In the genomic region with DNA sequence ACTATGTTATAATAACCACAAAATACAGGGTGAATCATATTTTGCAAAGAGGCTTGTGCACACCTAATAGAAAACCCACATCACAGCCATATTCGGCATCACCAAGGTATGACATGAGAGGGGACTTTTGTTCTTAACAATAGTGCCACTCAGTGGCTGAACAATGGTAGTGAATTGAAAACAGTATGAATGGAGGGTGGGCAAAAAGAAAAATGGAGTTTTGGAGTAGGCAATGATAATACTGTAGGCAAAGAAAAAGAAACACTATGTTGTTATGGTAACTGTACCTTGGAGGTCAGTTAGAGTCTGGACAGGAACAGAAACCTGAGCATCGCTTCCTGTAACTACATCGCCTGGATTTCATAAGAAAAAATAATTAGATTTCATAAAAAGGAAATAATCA, we compare ENCODE assay signal across 8 cellular contexts.
A peak's percentile ranks its signal among the peaks of the same experiment; 100 is the strongest.
DNase-seq lines count a peak whose midpoint lies in the region; ATAC-seq and TF ChIP-seq lines count a peak whose summit lies in the region.

No MANE protein-coding gene starts in this region.

- H3K9me3 Mint-ChIP-seq in Caco-2 (ENCODE audit: unreplicated experiment) = no peaks in the 10 kb centered on the region
- no peaks in the 10 kb centered on the region for H3K9me3 Mint-ChIP-seq in activated CD4-positive, alpha-beta T cell treated with anti-CD3 and anti-CD28 coated beads for 36 hours (ENCODE audit: low read depth)
- no peaks in the 10 kb centered on the region for H3K9me3 Mint-ChIP-seq in natural killer cell treated with Interleukin-12 subunit alpha and Interleukin-12 subunit beta and Interleukin-15 and Interleukin-18, amount 100 ng/mL, for 72 hours

- H3K4me3 ChIP-seq in Caco-2 (ENCODE audit: low read depth, low read length) = no peak overlapping the region
- H3K4me3 ChIP-seq in esophagus muscularis mucosa = no peak overlapping the region

- H3K27ac ChIP-seq in esophagus muscularis mucosa (replicated peaks in 1 of 4) = no peak overlapping the region

- POLR2A ChIA-PET in Caco-2 (lab: Charles Lee) = no interaction called here
- POLR2A ChIA-PET in activated CD4-positive, alpha-beta T cell treated with anti-CD3 and anti-CD28 coated beads for 36 hours (lab: Charles Lee) = no interaction called here

- H3K36me3 ChIP-seq in Caco-2 (ENCODE audit: control insufficient read depth, insufficient read depth, low read length) = no peaks in the 10 kb centered on the region
- peaks cover 0 to 5% (median 0%) of the 10 kb centered on the region in 4 donors for H3K36me3 ChIP-seq in esophagus muscularis mucosa

- no peak overlapping the region for H3K4me3 Mint-ChIP-seq in Caco-2 (ENCODE audit: unreplicated experiment)
- H3K4me3 Mint-ChIP-seq in activated CD4-positive, alpha-beta T cell treated with anti-CD3 and anti-CD28 coated beads for 36 hours = no peak overlapping the region
- no peak overlapping the region for H3K4me3 Mint-ChIP-seq in natural killer cell treated with Interleukin-12 subunit alpha and Interleukin-12 subunit beta and Interleukin-15 and Interleukin-18, amount 100 ng/mL, for 72 hours

- H3K4me1 ChIP-seq in Caco-2 = peaks cover 6% of the 10 kb centered on the region
- no peaks in the 10 kb centered on the region for H3K4me1 ChIP-seq in esophagus muscularis mucosa

- CTCF ChIA-PET in Caco-2 (lab: Charles Lee) = no interaction called here
- CTCF ChIA-PET in activated CD4-positive, alpha-beta T cell treated with anti-CD3 and anti-CD28 coated beads for 36 hours (lab: Charles Lee) = interaction anchor here (0.7 to 2.0 kb wide), 5 partner anchors 349 to 541 kb away, joined by 3 to 4 read pairs (median 3); partner anchors contain the start of gene PLCL2

- no peak for TF ChIP-seq POLR2A in esophagus muscularis mucosa (IDR thresholded peaks at IDR 0.05; ENCODE audit: low read depth)

- no peak overlapping the region for H3K27ac Mint-ChIP-seq in Caco-2 (ENCODE audit: unreplicated experiment)
- H3K27ac Mint-ChIP-seq in activated CD4-positive, alpha-beta T cell treated with anti-CD3 and anti-CD28 coated beads for 36 hours = no peak overlapping the region
- no peak overlapping the region for H3K27ac Mint-ChIP-seq in natural killer cell treated with Interleukin-12 subunit alpha and Interleukin-12 subunit beta and Interleukin-15 and Interleukin-18, amount 100 ng/mL, for 72 hours

- no peaks in the 10 kb centered on the region for H3K27me3 ChIP-seq in Caco-2 (replicated peaks; ENCODE audit: control insufficient read depth, insufficient read depth, low read length)
- no peaks in the 10 kb centered on the region for H3K27me3 ChIP-seq in esophagus muscularis mucosa

- no peak for TF ChIP-seq EP300 in esophagus muscularis mucosa (IDR thresholded peaks at IDR 0.05)

- TF ChIP-seq CTCF in Caco-2 (IDR thresholded peaks at IDR 0.05; ENCODE audit: insufficient read depth in 1 of 2, low read depth in 1 of 2, low read length in 1 of 2, severe bottlenecking in 1 of 2, unreplicated experiment in 1 of 2) = peak; percentile 59 to 60
- peak; percentile 51 to 59 (median 56) for TF ChIP-seq CTCF in esophagus muscularis mucosa (IDR thresholded peaks at IDR 0.05)

- peak in 1 of 2 experiments; percentile 46 for DNase-seq in Caco-2
- peak; percentile 63 for DNase-seq in NCI-H2227 (lab: John Stamatoyannopoulos, UW; ENCODE audit: unreplicated experiment)
- peak; percentile 47 for DNase-seq in activated CD4-positive, alpha-beta T cell treated with anti-CD3 and anti-CD28 coated beads for 36 hours
- no peak for DNase-seq in esophagus muscularis mucosa (ENCODE audit: extremely low spot score)
- DNase-seq in natural killer cell treated with Interleukin-12 subunit alpha and Interleukin-12 subunit beta and Interleukin-15 and Interleukin-18, amount 100 ng/mL, for 72 hours (ENCODE audit: low spot score) = peak; percentile 63
- DNase-seq in mesenteric fat pad (ENCODE audit: low spot score) = no peak

- intact Hi-C loops in Caco-2 (cut with micrococcal nuclease; ENCODE audit: unreplicated experiment) = loop anchor here (1.0 to 10.0 kb wide), 6 partner anchors 38 to 632 kb away; no protein-coding TSS in a partner anchor
- intact Hi-C loops in activated CD4-positive, alpha-beta T cell treated with anti-CD3 and anti-CD28 coated beads for 36 hours (cut with DNase I, micrococcal nuclease) = loop anchor here (1.0 to 10.0 kb wide), 12 partner anchors 81 to 969 kb away; partner anchors contain the start of genes OXNAD1 (in 2 of the 2), PLCL2 (in 2 of the 2) and DPH3 (in 1 of the 2)
- intact Hi-C loops in esophagus muscularis mucosa (cut with DNase I) = loop anchor here (5.0 kb wide), 1 partner anchor 631 kb away; no protein-coding TSS in a partner anchor

- no peaks in the 10 kb centered on the region for H3K9me3 ChIP-seq in Caco-2
- no peaks in the 10 kb centered on the region for H3K9me3 ChIP-seq in esophagus muscularis mucosa

- 59% methylated on average over 3 of the region's 3 CpGs for WGBS in esophagus muscularis mucosa

- no peaks in the 10 kb centered on the region for H3K4me1 Mint-ChIP-seq in Caco-2 (ENCODE audit: low read depth, unreplicated experiment)
- peaks cover 24% of the 10 kb centered on the region for H3K4me1 Mint-ChIP-seq in activated CD4-positive, alpha-beta T cell treated with anti-CD3 and anti-CD28 coated beads for 36 hours
- peaks cover 0 to 7% of the 10 kb centered on the region in 2 donors for H3K4me1 Mint-ChIP-seq in natural killer cell treated with Interleukin-12 subunit alpha and Interleukin-12 subunit beta and Interleukin-15 and Interleukin-18, amount 100 ng/mL, for 72 hours (ENCODE audit: low read depth in 2 of 2)

- peak; percentile 85 for ATAC-seq in GM18909 (IDR thresholded peaks at IDR 0.05; ENCODE audit: poor library complexity, unreplicated experiment)
- ATAC-seq in HG03066 (IDR thresholded peaks at IDR 0.05; ENCODE audit: low read depth, unreplicated experiment) = peak; percentile 77
- peak; percentile 91 for ATAC-seq in activated CD4-positive, alpha-beta T cell treated with anti-CD3 and anti-CD28 coated beads for 36 hours
- peak; percentile 79 to 85 for ATAC-seq in natural killer cell treated with Interleukin-12 subunit alpha and Interleukin-12 subunit beta and Interleukin-15 and Interleukin-18, amount 100 ng/mL, for 72 hours

- no TSS peak for BruUV-seq in Caco-2 (replicated peaks; lab: Mats Ljungman, UMichigan)

- no peaks in the 10 kb centered on the region for H3K27me3 Mint-ChIP-seq in Caco-2 (ENCODE audit: insufficient read depth, unreplicated experiment)
- H3K27me3 Mint-ChIP-seq in activated CD4-positive, alpha-beta T cell treated with anti-CD3 and anti-CD28 coated beads for 36 hours = no peaks in the 10 kb centered on the region
- H3K27me3 Mint-ChIP-seq in natural killer cell treated with Interleukin-12 subunit alpha and Interleukin-12 subunit beta and Interleukin-15 and Interleukin-18, amount 100 ng/mL, for 72 hours = no peaks in the 10 kb centered on the region

- H3K36me3 Mint-ChIP-seq in Caco-2 (ENCODE audit: insufficient read depth, unreplicated experiment) = no peaks in the 10 kb centered on the region
- no peaks in the 10 kb centered on the region for H3K36me3 Mint-ChIP-seq in activated CD4-positive, alpha-beta T cell treated with anti-CD3 and anti-CD28 coated beads for 36 hours (ENCODE audit: low read depth)
- no peaks in the 10 kb centered on the region for H3K36me3 Mint-ChIP-seq in natural killer cell treated with Interleukin-12 subunit alpha and Interleukin-12 subunit beta and Interleukin-15 and Interleukin-18, amount 100 ng/mL, for 72 hours

Comparison
In these comparisons a context has a peak if more than half of its experiments do, and no peak if none do; other contexts are left out.
1. DNase-seq: peak in NCI-H2227 (single experiment), activated CD4-positive, alpha-beta T cell treated with anti-CD3 and anti-CD28 coated beads for 36 hours (single experiment) and natural killer cell treated with Interleukin-12 subunit alpha and Interleukin-12 subunit beta and Interleukin-15 and Interleukin-18, amount 100 ng/mL, for 72 hours (single experiment); none in esophagus muscularis mucosa (single experiment) and mesenteric fat pad (single experiment).
2. Peak in every context shown above with its lines, with median percentiles within 50 percentile points of each other: ATAC-seq.